9 cellular contexts compared by ENCODE assay signal in genomic region chr3:171347017-171347979, GRCh38.
A peak's percentile ranks its signal among the peaks of the same experiment; 100 is the strongest.
DNase-seq lines count a peak whose midpoint lies in the region; ATAC-seq and TF ChIP-seq lines count a peak whose summit lies in the region.
"Had no signal": no experiment of that assay in that cellular context is flagged by ENCODE, and none has a peak within 500 bp of the region (broad histone marks: within the 10 kb centered on the region; RNA-seq: fewer than 3 reads in every experiment).

No MANE protein-coding gene starts in this region.

- H3K4me2 ChIP-seq in osteoblast (ENCODE audit: insufficient read depth, low read length), result no peak overlapping the region

- peak; percentile 81 for ATAC-seq in GM21529 (IDR thresholded peaks at IDR 0.05; ENCODE audit: unreplicated experiment)

- H4K20me1 ChIP-seq in osteoblast (ENCODE audit: insufficient read depth, low read length), result peaks cover 3% of the 10 kb centered on the region

- intact Hi-C loops in colonic mucosa (cut with DNase I), result no loop called here
- intact Hi-C loops in vagina (cut with DNase I), result no loop called here

- no peak overlapping the region for H2AFZ ChIP-seq in osteoblast (ENCODE audit: low read length)

- TF ChIP-seq POLR2A in vagina (IDR thresholded peaks at IDR 0.05), result no peak

- 77% methylated on average over 3 of the region's 4 CpGs for WGBS in HUES64

- TF ChIP-seq CTCF in GM13977 (IDR thresholded peaks at IDR 0.05; ENCODE audit: extremely low read depth, insufficient read depth, missing control alignments), result no peak
- TF ChIP-seq CTCF in colonic mucosa (IDR thresholded peaks at IDR 0.05), result no peak
- TF ChIP-seq CTCF in osteoblast (IDR thresholded peaks at IDR 0.05; ENCODE audit: extremely low read depth, low read depth, low read length), result no peak
- TF ChIP-seq CTCF in vagina (IDR thresholded peaks at IDR 0.05), result no peak

- no peaks in the 10 kb centered on the region for H3K79me2 ChIP-seq in osteoblast (ENCODE audit: insufficient read depth, low read length)

- no peaks in the 10 kb centered on the region for H3K36me3 ChIP-seq in HUES64 (ENCODE audit: insufficient read depth, low read length)
- H3K36me3 ChIP-seq in colonic mucosa, result no peaks in the 10 kb centered on the region
- no peaks in the 10 kb centered on the region for H3K36me3 ChIP-seq in osteoblast (ENCODE audit: insufficient read depth, low read length)
- no peaks in the 10 kb centered on the region for H3K36me3 ChIP-seq in vagina
- H3K36me3 ChIP-seq: tibial nerve had no signal

- 0 out of 2 replicates have a peak overlapping the region, but pooled peaks have one; percentile 4 for H3K27ac ChIP-seq in HUES64 (ENCODE audit: low read depth, low read length)
- peak overlapping the region; percentile 23 for H3K27ac ChIP-seq in colonic mucosa
- no peak overlapping the region for H3K27ac ChIP-seq in osteoblast (ENCODE audit: low read depth, low read length)
- H3K27ac ChIP-seq in vagina, result no peak overlapping the region

- no peaks in the 10 kb centered on the region for H3K27me3 ChIP-seq in HUES64 (ENCODE audit: insufficient read depth, low read length)
- no peaks in the 10 kb centered on the region for H3K27me3 ChIP-seq in colonic mucosa
- H3K27me3 ChIP-seq in osteoblast (ENCODE audit: insufficient read depth, low read length), result peaks cover 75% of the 10 kb centered on the region
- no peaks in the 10 kb centered on the region for H3K27me3 ChIP-seq in vagina
- H3K27me3 ChIP-seq: tibial nerve had no signal

- no peaks in the 10 kb centered on the region for H3K9me3 ChIP-seq in HUES64 (ENCODE audit: insufficient read depth, low read depth, low read length)
- H3K9me3 ChIP-seq in colonic mucosa, result no peaks in the 10 kb centered on the region
- H3K9me3 ChIP-seq in osteoblast (ENCODE audit: low read depth, low read length), result no peaks in the 10 kb centered on the region
- no peaks in the 10 kb centered on the region for H3K9me3 ChIP-seq in vagina
- H3K9me3 ChIP-seq: tibial nerve had no signal

- in situ Hi-C loops in GM13977 (cut with MboI; ENCODE audit: low pct_unique_long_range_greater_than_20kb, low sequenced_read_pairs, unreplicated experiment), result no loop called here

- peak; percentile 29 for DNase-seq in GM13977 (ENCODE audit: low spot score)
- DNase-seq in colonic mucosa, result no peak
- peak; percentile 67 for DNase-seq in renal cortical epithelial cell (ENCODE audit: low read depth)
- DNase-seq in osteoblast (ENCODE audit: insufficient read length, low spot score, missing footprints), result no peak
- DNase-seq in NCI-H1694 (lab: John Stamatoyannopoulos, UW), result no peak
- DNase-seq in vagina (ENCODE audit: extremely low spot score in 2 of 2), result no peak

- no peak overlapping the region for H3K4me3 ChIP-seq in HUES64 (ENCODE audit: low read length)
- H3K4me3 ChIP-seq in colonic mucosa, result no peak overlapping the region
- H3K4me3 ChIP-seq in osteoblast (ENCODE audit: insufficient read depth, low read length), result no peak overlapping the region
- no peak overlapping the region for H3K4me3 ChIP-seq in vagina
- H3K4me3 ChIP-seq: tibial nerve had no signal

- peaks cover 41% of the 10 kb centered on the region for H3K4me1 ChIP-seq in HUES64 (ENCODE audit: insufficient read depth, low read length)
- H3K4me1 ChIP-seq in colonic mucosa, result peaks cover 12% of the 10 kb centered on the region
- H3K4me1 ChIP-seq in osteoblast (ENCODE audit: insufficient read depth, low read length), result peaks cover 11% of the 10 kb centered on the region
- no peaks in the 10 kb centered on the region for H3K4me1 ChIP-seq in vagina

- H3K9ac ChIP-seq in HUES64 (ENCODE audit: low read depth, low read length) (no peak overlapping the region), colonic mucosa (ENCODE audit: low read depth in 2 of 2, low read length in 2 of 2) (no peak overlapping the region)

Comparison
In these comparisons a context has a peak if more than half of its experiments do, and no peak if none do; other contexts are left out.
1. DNase-seq: peak in GM13977 (single experiment) and renal cortical epithelial cell (single experiment); none in colonic mucosa (single experiment), osteoblast (single experiment), NCI-H1694 (single experiment) and vagina (0 of 2).
2. H3K27ac ChIP-seq: peak in HUES64 (single experiment) and colonic mucosa (single experiment); none in osteoblast (single experiment) and vagina (single experiment).